13 cellular contexts compared by ENCODE assay signal in the genomic region with DNA sequence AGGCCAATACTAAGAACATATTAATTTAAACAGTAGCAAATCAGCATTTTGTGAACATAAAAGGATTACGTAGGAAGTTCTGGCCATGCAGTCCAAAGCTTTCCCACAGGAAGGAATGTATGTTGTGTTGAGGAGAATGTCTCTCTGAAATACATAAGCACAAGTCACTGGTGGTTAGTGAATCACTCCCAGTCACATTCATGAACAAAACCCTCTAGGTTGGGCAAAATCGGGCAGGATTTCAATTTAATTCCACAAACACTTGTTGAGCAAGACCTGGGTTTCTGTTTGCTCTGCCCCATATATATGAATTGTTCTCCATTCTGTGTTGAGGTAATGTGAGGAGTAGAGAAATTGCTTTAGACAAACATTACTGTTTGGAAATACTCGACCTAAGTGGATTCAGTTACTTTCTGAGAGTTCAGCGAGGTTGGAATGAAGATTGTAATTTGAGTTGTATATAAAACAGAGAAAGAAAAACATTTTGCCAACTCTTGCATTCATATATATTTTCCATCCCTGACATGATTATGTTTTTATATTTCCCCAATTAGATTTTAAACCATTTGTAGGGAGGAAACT.
DNase-seq lines count a peak whose midpoint lies in the region; ATAC-seq and TF ChIP-seq lines count a peak whose summit lies in the region.
"Had no signal": no experiment of that assay in that cellular context is flagged by ENCODE, and none has a peak within 500 bp of the region (broad histone marks: within the 10 kb centered on the region; RNA-seq: fewer than 3 reads in every experiment).

No MANE protein-coding gene starts in this region.

- intact Hi-C loops in stomach (cut with DNase I; ENCODE audit: low total_unique reads) = no loop called here

- POLR2A ChIA-PET in HEK293 (lab: Yijun Ruan, JAX) = no interaction called here

- no peak overlapping the region for H3K4me3 ChIP-seq in HEK293 (ENCODE audit: low read depth, low read length)
- no peak overlapping the region for H3K4me3 ChIP-seq in smooth muscle cell
- no peak overlapping the region for H3K4me3 ChIP-seq in stomach
- H3K4me3 ChIP-seq: adrenal gland, right atrium auricular region had no signal

- no peak for TF ChIP-seq EP300 in stomach (IDR thresholded peaks at IDR 0.05)

- H4K20me1 ChIP-seq in smooth muscle cell (ENCODE audit: low read depth) = no peaks in the 10 kb centered on the region

- H2AFZ ChIP-seq in smooth muscle cell (ENCODE audit: low read depth) = no peak overlapping the region

- no peak for TF ChIP-seq CTCF in HEK293 (tag by site-specific recombination; IDR thresholded peaks at IDR 0.05)
- TF ChIP-seq CTCF in smooth muscle cell (IDR thresholded peaks at IDR 0.05; ENCODE audit: borderline replicate concordance, insufficient read depth, poor library complexity, severe bottlenecking) = no peak
- no peak for TF ChIP-seq CTCF in stomach (IDR thresholded peaks at IDR 0.05)

- H3K9me3 ChIP-seq in HEK293 (ENCODE audit: control insufficient read depth, insufficient read depth, low read depth, low read length) = no peaks in the 10 kb centered on the region
- H3K9me3 ChIP-seq in smooth muscle cell (replicated peaks; ENCODE audit: low read depth) = peaks cover 9% of the 10 kb centered on the region
- peaks cover 0 to 26% (median 10%) of the 10 kb centered on the region in 4 donors for H3K9me3 ChIP-seq in stomach
- H3K9me3 ChIP-seq: adrenal gland had no signal

- H3K9ac ChIP-seq in smooth muscle cell (ENCODE audit: low read depth) = peak overlapping the region; percentile 86

- no peaks in the 10 kb centered on the region for H3F3A ChIP-seq in smooth muscle cell (ENCODE audit: low read depth)

- H3K27ac ChIP-seq in HEK293 (ENCODE audit: extremely low read depth, low read depth, low read length) (peak overlapping the region; percentile 95), smooth muscle cell (ENCODE audit: low read depth) (peak overlapping the region; percentile 98), stomach (no peak overlapping the region)
- H3K27ac ChIP-seq: adrenal gland had no signal

- H3K27me3 ChIP-seq in smooth muscle cell (ENCODE audit: low read depth) (no peaks in the 10 kb centered on the region), stomach (no peaks in the 10 kb centered on the region)
- H3K27me3 ChIP-seq: adrenal gland, right atrium auricular region had no signal

- 64% methylated on average over 4 of the region's 4 CpGs for WGBS in smooth muscle cell (ENCODE audit: low lambda C conversion rate)
- WGBS in stomach, 5 donors = 79 to 85% (median 82%) methylated on average over 4 of the region's 4 CpGs

- no peaks in the 10 kb centered on the region for H3K79me2 ChIP-seq in smooth muscle cell (ENCODE audit: low read depth)

- ATAC-seq in GM21367 (IDR thresholded peaks at IDR 0.05; ENCODE audit: unreplicated experiment) (no peak), HG02885 (IDR thresholded peaks at IDR 0.05; ENCODE audit: poor library complexity, unreplicated experiment) (no peak)
- ATAC-seq: stimulated activated effector memory CD8-positive, alpha-beta T cell treated with anti-CD3 and anti-CD28 coated beads, Interleukin-12 subunit alpha, Interleukin-12 subunit beta, amount 100 ng/mL, for 72 hours had no signal

- TF ChIP-seq POLR2A in stomach (IDR thresholded peaks at IDR 0.05) = no peak

- DNase-seq in SHP77 (lab: John Stamatoyannopoulos, UW) (peak; percentile 9 to 27), fibroblast of peridontal ligament (ENCODE audit: extremely low read depth) (peak; percentile 100), smooth muscle cell (lab: John Stamatoyannopoulos, UW; ENCODE audit: unreplicated experiment) (no peak), putamen (ENCODE audit: low spot score) (no peak), stomach (no peak)
- DNase-seq: activated B cell treated with CpG ODN at 0.5 μM for 24 hours, NCI-H345 had no signal

- peaks cover 16% of the 10 kb centered on the region for H3K4me1 ChIP-seq in HEK293 (ENCODE audit: control insufficient read depth, insufficient read depth, low read length)
- peaks cover 4% of the 10 kb centered on the region for H3K4me1 ChIP-seq in smooth muscle cell (ENCODE audit: low read depth)
- H3K4me1 ChIP-seq in stomach = peaks cover 0 to 3% (median 0%) of the 10 kb centered on the region in 4 donors
- H3K4me1 ChIP-seq: adrenal gland, right atrium auricular region had no signal

- H3K4me2 ChIP-seq in smooth muscle cell = peak overlapping the region; percentile 45

- no peaks in the 10 kb centered on the region for H3K36me3 ChIP-seq in HEK293 (ENCODE audit: control insufficient read depth in 2 of 2, insufficient read depth in 1 of 2, low read length in 2 of 2)
- H3K36me3 ChIP-seq in smooth muscle cell (ENCODE audit: low read depth) = no peaks in the 10 kb centered on the region
- H3K36me3 ChIP-seq in stomach = no peaks in the 10 kb centered on the region
- H3K36me3 ChIP-seq: adrenal gland, right atrium auricular region had no signal

- CTCF ChIA-PET in HEK293 (lab: Yijun Ruan, JAX) = no interaction called here

TF ChIP-seq in HEK293, 187 proteins besides CTCF, POLR2A, EP300 and RAD21:
- TF ChIP-seq ZNF19 (tag by site-specific recombination; IDR thresholded peaks at IDR 0.05; ENCODE audit: low read depth) = no peak
- no peak for TF ChIP-seq ZNF132 (tag by site-specific recombination; IDR thresholded peaks at IDR 0.05; ENCODE audit: borderline replicate concordance)
- TF ChIP-seq, protein P1, sequence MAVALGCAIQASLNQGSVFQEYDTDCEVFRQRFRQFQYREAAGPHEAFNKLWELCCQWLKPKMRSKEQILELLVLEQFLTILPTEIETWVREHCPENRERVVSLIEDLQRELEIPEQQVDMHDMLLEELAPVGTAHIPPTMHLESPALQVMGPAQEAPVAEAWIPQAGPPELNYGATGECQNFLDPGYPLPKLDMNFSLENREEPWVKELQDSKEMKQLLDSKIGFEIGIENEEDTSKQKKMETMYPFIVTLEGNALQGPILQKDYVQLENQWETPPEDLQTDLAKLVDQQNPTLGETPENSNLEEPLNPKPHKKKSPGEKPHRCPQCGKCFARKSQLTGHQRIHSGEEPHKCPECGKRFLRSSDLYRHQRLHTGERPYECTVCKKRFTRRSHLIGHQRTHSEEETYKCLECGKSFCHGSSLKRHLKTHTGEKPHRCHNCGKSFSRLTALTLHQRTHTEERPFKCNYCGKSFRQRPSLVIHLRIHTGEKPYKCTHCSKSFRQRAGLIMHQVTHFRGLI (tag by site-specific recombination; IDR thresholded peaks at IDR 0.05) = 0 out of 2 replicates have a peak, but pooled peaks have one; percentile 27
- TF ChIP-seq ZNF626 (tag by site-specific recombination; IDR thresholded peaks at IDR 0.05) = 0 out of 2 replicates have a peak, but pooled peaks have one; percentile 48
- peak; percentile 51; the same call in 1 of the 2 replicates for TF ChIP-seq SCRT1 (tag by site-specific recombination; IDR thresholded peaks at IDR 0.05; ENCODE audit: borderline replicate concordance)
- no peak for TF ChIP-seq SP3 (tag by site-specific recombination; IDR thresholded peaks at IDR 0.05)
- no peak for TF ChIP-seq ZNF416 (tag by site-specific recombination; IDR thresholded peaks at IDR 0.05)
- peak; percentile 92 for TF ChIP-seq SCRT2 (tag by site-specific recombination; IDR thresholded peaks at IDR 0.05)
- TF ChIP-seq, protein P2, sequence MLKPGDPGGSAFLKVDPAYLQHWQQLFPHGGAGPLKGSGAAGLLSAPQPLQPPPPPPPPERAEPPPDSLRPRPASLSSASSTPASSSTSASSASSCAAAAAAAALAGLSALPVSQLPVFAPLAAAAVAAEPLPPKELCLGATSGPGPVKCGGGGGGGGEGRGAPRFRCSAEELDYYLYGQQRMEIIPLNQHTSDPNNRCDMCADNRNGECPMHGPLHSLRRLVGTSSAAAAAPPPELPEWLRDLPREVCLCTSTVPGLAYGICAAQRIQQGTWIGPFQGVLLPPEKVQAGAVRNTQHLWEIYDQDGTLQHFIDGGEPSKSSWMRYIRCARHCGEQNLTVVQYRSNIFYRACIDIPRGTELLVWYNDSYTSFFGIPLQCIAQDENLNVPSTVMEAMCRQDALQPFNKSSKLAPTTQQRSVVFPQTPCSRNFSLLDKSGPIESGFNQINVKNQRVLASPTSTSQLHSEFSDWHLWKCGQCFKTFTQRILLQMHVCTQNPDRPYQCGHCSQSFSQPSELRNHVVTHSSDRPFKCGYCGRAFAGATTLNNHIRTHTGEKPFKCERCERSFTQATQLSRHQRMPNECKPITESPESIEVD (tag by site-specific recombination; IDR thresholded peaks at IDR 0.05) = peak; percentile 96

Comparison
In these comparisons a context has a peak if more than half of its experiments do, and no peak if none do; other contexts are left out.
1. H3K27ac ChIP-seq: peak in HEK293 (single experiment) and smooth muscle cell (single experiment); none in stomach (0 of 5).
2. DNase-seq: peak in SHP77 (2 of 2) and fibroblast of peridontal ligament (single experiment); none in smooth muscle cell (single experiment), putamen (single experiment) and stomach (single experiment).